ENCODE assay signal across 1 cellular context in genomic region chr9:133737774-133738038, GRCh38.
TF ChIP-seq lines count a peak whose summit lies in the region.

No MANE protein-coding gene starts in this region.

TF ChIP-seq in K562, 482 proteins besides CTCF, POLR2A, EP300 and RAD21:
- TF ChIP-seq RBM25 (IDR thresholded peaks at IDR 0.05; ENCODE audit: low read depth, low read length, severe bottlenecking) (no peak), ZBTB43 (CRISPR knock-in tag; IDR thresholded peaks at IDR 0.05) (no peak), ZNF707 (CRISPR knock-in tag; conservative IDR thresholded peaks at IDR 0.05) (no peak)
